ENCODE assay signal across 8 cellular contexts in genomic region chr2:25342372-25343186, GRCh38. TPM values are rescaled to one million over a fixed set of nuclear protein-coding genes. Genes with fewer than 3 reads are reported as not detected.
DNase-seq lines count a peak whose midpoint lies in the region; ATAC-seq and TF ChIP-seq lines count a peak whose summit lies in the region.

No MANE protein-coding gene starts in this region.

- DNase-seq in NCI-H1048 (lab: John Stamatoyannopoulos, UW): peak; percentile 20
- peak; percentile 65 to 79 (median 77) for DNase-seq in T-helper 1 cell
- peak; percentile 85 to 94 (median 92) for DNase-seq in right cardiac atrium
- DNase-seq in prostate gland (ENCODE audit: low spot score): peak; percentile 69

- intact Hi-C loops in right cardiac atrium (cut with DNase I) (loop anchor here in 1 of 4 donors (2.0 kb wide), 1 partner anchor 32 kb away; no protein-coding TSS in a partner anchor), prostate gland (cut with DNase I) (loop anchor here (1.0 to 10.0 kb wide), 3 partner anchors 32 to 322 kb away; no protein-coding TSS in a partner anchor)

- ATAC-seq in HG02571 (IDR thresholded peaks at IDR 0.05; ENCODE audit: unreplicated experiment) (peak; percentile 72), right cardiac atrium (peak; percentile 88 to 91)

- TF ChIP-seq CTCF in GM12874 (IDR thresholded peaks at IDR 0.05; ENCODE audit: insufficient read depth, low read depth, low read length) (peak; percentile 99), prostate gland (IDR thresholded peaks at IDR 0.05) (peak; percentile 79 to 99 (median 95))

- H3K27me3 ChIP-seq in right cardiac atrium (ENCODE audit: control insufficient read depth, insufficient read depth) (no peaks in the 10 kb centered on the region), prostate gland (replicated peaks; ENCODE audit: insufficient read depth) (no peaks in the 10 kb centered on the region)

- H3K4me1 ChIP-seq in right cardiac atrium (ENCODE audit: control insufficient read depth, insufficient read depth, low read length): peaks cover 5% of the 10 kb centered on the region
- peaks cover 5% of the 10 kb centered on the region for H3K4me1 ChIP-seq in prostate gland (replicated peaks)
- no peaks in the 10 kb centered on the region for H3K4me1 ChIP-seq in urinary bladder (ENCODE audit: insufficient read depth)

- peak overlapping the region; percentile 98 for H3K4me3 ChIP-seq in right cardiac atrium (ENCODE audit: low read length)
- H3K4me3 ChIP-seq in prostate gland: peak overlapping the region; percentile 73 to 75
- H3K4me3 ChIP-seq in urinary bladder (ENCODE audit: low read depth, low read length): peak overlapping the region; percentile 97

- 19% methylated on average over 45 of the region's 45 CpGs for WGBS in right cardiac atrium
- WGBS in prostate gland: 20% methylated on average over 43 of the region's 45 CpGs
- WGBS in urinary bladder: 19% methylated on average over 45 of the region's 45 CpGs

- no peaks in the 10 kb centered on the region for H3K36me3 ChIP-seq in prostate gland
- H3K36me3 ChIP-seq in urinary bladder (ENCODE audit: insufficient read depth): no peaks in the 10 kb centered on the region

- H3K27ac ChIP-seq in angular gyrus (ENCODE audit: low read depth, low read length): peak overlapping the region; percentile 88
- H3K27ac ChIP-seq in right cardiac atrium (ENCODE audit: low read length): peak overlapping the region; percentile 39
- peak overlapping the region; percentile 68 to 85 for H3K27ac ChIP-seq in prostate gland
- H3K27ac ChIP-seq in urinary bladder (ENCODE audit: low read depth): peak overlapping the region; percentile 49

- H3K9me3 ChIP-seq in right cardiac atrium (ENCODE audit: control insufficient read depth, low read length): no peaks in the 10 kb centered on the region
- H3K9me3 ChIP-seq in prostate gland: no peaks in the 10 kb centered on the region

- TF ChIP-seq POLR2A in prostate gland (IDR thresholded peaks at IDR 0.05): peak; percentile 43

RNA-seq across cellular contexts. Expression of gene DNMT3A, which starts 0.9 kb away (rescaled TPM):
- total RNA-seq in right cardiac atrium (10 to 100 TPM; 20.0 to 22.9 (median 21.1) TPM), prostate gland (10 to 100 TPM in 1 of 2 donors, 1 to 10 TPM in 1; 8.7 to 28.2 TPM), urinary bladder (34.1 TPM)
- polyA plus RNA-seq in right cardiac atrium (9.9 TPM), urinary bladder (11.4 TPM)

Comparison
In these comparisons a context has a peak if more than half of its experiments do, and no peak if none do; other contexts are left out.
1. Peak in every context shown above with its lines: DNase-seq, ATAC-seq, H3K4me3 ChIP-seq and H3K27ac ChIP-seq.
2. DNase-seq: peak in every context shown above with its lines; median percentile 92 in right cardiac atrium; 77 in T-helper 1 cell; 69 in prostate gland; 20 in NCI-H1048.